In the genomic region with DNA sequence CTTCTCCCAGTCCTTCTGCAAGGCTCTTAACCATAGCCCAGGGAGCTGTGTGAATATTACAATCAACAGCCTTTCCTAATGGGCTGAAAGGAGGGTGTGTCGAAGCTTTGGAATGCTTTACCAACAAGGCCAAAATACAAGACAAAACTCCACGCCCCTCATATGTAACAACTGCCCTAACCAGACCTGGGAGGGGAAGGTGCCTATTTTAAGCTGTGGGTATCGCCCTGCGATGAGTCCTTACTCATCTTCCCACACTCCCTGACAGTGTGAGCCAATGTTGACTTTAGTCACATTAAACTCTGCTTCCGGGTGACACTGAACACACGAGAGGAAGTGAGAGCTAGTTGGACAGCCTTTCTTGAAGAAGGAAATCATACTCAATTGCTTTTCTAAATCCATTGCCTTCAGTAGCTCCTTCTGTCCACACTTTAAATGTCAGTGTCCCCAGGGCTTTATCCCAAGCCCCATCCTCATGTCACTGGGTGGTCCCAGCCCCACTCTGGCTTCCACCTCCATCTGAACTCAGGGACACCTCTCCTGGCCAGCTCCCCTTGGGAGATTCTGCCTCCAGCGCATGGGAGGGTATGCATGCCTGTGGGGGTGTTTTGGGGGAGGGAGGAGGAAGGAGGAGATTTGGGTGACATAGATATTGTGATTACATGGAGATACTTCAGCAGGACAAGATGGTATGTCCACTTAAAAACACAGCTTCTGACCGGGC, we compare ENCODE assay signal across 1 cellular context.
TF ChIP-seq lines count a peak whose summit lies in the region.

No MANE protein-coding gene starts in this region.

TF ChIP-seq in HepG2, 621 proteins besides CTCF, POLR2A, EP300 and RAD21 (continued from another document and continues in another):
- TF ChIP-seq LBX2 (CRISPR knock-in tag; IDR thresholded peaks at IDR 0.05; ENCODE audit: borderline replicate concordance) (no peak), DPF2 (CRISPR knock-in tag; IDR thresholded peaks at IDR 0.05; ENCODE audit: borderline replicate concordance, low read depth) (no peak), NR2C2 (CRISPR knock-in tag; IDR thresholded peaks at IDR 0.05; ENCODE audit: borderline replicate concordance) (peak; percentile 96), SMAD3 (CRISPR knock-in tag; IDR thresholded peaks at IDR 0.05) (no peak), GABPA (IDR thresholded peaks at IDR 0.05; ENCODE audit: low read depth, low read length) (peak; percentile 50; the same call in 1 of the 2 replicates), GABPA (CRISPR knock-in tag; IDR thresholded peaks at IDR 0.05; ENCODE audit: low read depth) (peak; percentile 89), ZNF720 (CRISPR knock-in tag; IDR thresholded peaks at IDR 0.05) (no peak), CBX5 (CRISPR knock-in tag; IDR thresholded peaks at IDR 0.05; ENCODE audit: borderline replicate concordance) (peak; percentile 36; the same call in 1 of the 2 replicates), ZNF788 (CRISPR knock-in tag; IDR thresholded peaks at IDR 0.05; ENCODE audit: borderline replicate concordance) (no peak), ZNF768 (CRISPR knock-in tag; IDR thresholded peaks at IDR 0.05) (no peak), ZNF496 (CRISPR knock-in tag; IDR thresholded peaks at IDR 0.05; ENCODE audit: insufficient replicate concordance) (no peak), MATR3 (CRISPR knock-in tag; IDR thresholded peaks at IDR 0.05) (no peak), ZNF879 (CRISPR knock-in tag; IDR thresholded peaks at IDR 0.05) (no peak), ZNF609 (CRISPR knock-in tag; IDR thresholded peaks at IDR 0.05; ENCODE audit: borderline replicate concordance) (no peak), NFE2 (CRISPR knock-in tag; IDR thresholded peaks at IDR 0.05) (no peak), FUBP1 (CRISPR knock-in tag; IDR thresholded peaks at IDR 0.05; ENCODE audit: borderline replicate concordance) (no peak), ZNF33A (CRISPR knock-in tag; IDR thresholded peaks at IDR 0.05; ENCODE audit: borderline replicate concordance) (no peak), SNAI1 (CRISPR knock-in tag; IDR thresholded peaks at IDR 0.05; ENCODE audit: borderline replicate concordance) (no peak), FOSL2 (CRISPR knock-in tag; IDR thresholded peaks at IDR 0.05) (peak; percentile 47), ZNF333 (CRISPR knock-in tag; IDR thresholded peaks at IDR 0.05; ENCODE audit: borderline replicate concordance) (no peak), PRPF4 (IDR thresholded peaks at IDR 0.05; ENCODE audit: low read depth, low read length, poor library complexity, severe bottlenecking) (no peak), FOXA1 (IDR thresholded peaks at IDR 0.05) (no peak), FOXA1 (CRISPR knock-in tag; IDR thresholded peaks at IDR 0.05) (peak; percentile 83), ETV5 (CRISPR knock-in tag; IDR thresholded peaks at IDR 0.05; ENCODE audit: borderline replicate concordance) (peak; percentile 41; the same call in 1 of the 2 replicates), SMAD1 (CRISPR knock-in tag; IDR thresholded peaks at IDR 0.05; ENCODE audit: borderline replicate concordance, low read depth) (no peak), ELF3 (CRISPR knock-in tag; IDR thresholded peaks at IDR 0.05) (peak; percentile 64), ZNF256 (CRISPR knock-in tag; conservative IDR thresholded peaks at IDR 0.05) (no peak), ZNF777 (CRISPR knock-in tag; IDR thresholded peaks at IDR 0.05) (no peak), CBFB (CRISPR knock-in tag; IDR thresholded peaks at IDR 0.05) (no peak), NFE2L1 (CRISPR knock-in tag; IDR thresholded peaks at IDR 0.05; ENCODE audit: borderline replicate concordance) (no peak), ZFP36 (IDR thresholded peaks at IDR 0.05; ENCODE audit: borderline replicate concordance, low read depth, low read length, partially characterized antibody) (no peak), ZSCAN30 (CRISPR knock-in tag; IDR thresholded peaks at IDR 0.05) (no peak), KLF13 (CRISPR knock-in tag; IDR thresholded peaks at IDR 0.05) (no peak), FOXA3 (CRISPR knock-in tag; IDR thresholded peaks at IDR 0.05) (peak; percentile 83), ZNF331 (CRISPR knock-in tag; IDR thresholded peaks at IDR 0.05) (no peak), HNF4G (IDR thresholded peaks at IDR 0.05; ENCODE audit: borderline replicate concordance, low read depth, low read length) (no peak), HNF4G (CRISPR knock-in tag; IDR thresholded peaks at IDR 0.05; ENCODE audit: borderline replicate concordance, low read depth) (no peak), ZNF232 (CRISPR knock-in tag; IDR thresholded peaks at IDR 0.05; ENCODE audit: borderline replicate concordance) (no peak), TMF1 (CRISPR knock-in tag; IDR thresholded peaks at IDR 0.05; ENCODE audit: low read depth) (no peak), FOXP1 (IDR thresholded peaks at IDR 0.05) (no peak), FOXP1 (CRISPR knock-in tag; IDR thresholded peaks at IDR 0.05) (peak; percentile 25; the same call in 1 of the 2 replicates), ZSCAN20 (CRISPR knock-in tag; IDR thresholded peaks at IDR 0.05; ENCODE audit: borderline replicate concordance) (no peak), THYN1 (CRISPR knock-in tag; IDR thresholded peaks at IDR 0.05; ENCODE audit: borderline replicate concordance, low read depth) (no peak), CHD4 (IDR thresholded peaks at IDR 0.05; ENCODE audit: borderline replicate concordance, low read length) (no peak), U2AF1 (optimal IDR thresholded peaks at IDR 0.05; ENCODE audit: low read depth, low read length) (no peak), SRF (IDR thresholded peaks at IDR 0.05; ENCODE audit: low read depth, low read length) (no peak), ZNF296 (CRISPR knock-in tag; conservative IDR thresholded peaks at IDR 0.05) (no peak), ZNF670 (CRISPR knock-in tag; IDR thresholded peaks at IDR 0.05; ENCODE audit: borderline replicate concordance) (no peak), YEATS2 (CRISPR knock-in tag; IDR thresholded peaks at IDR 0.05; ENCODE audit: borderline replicate concordance) (no peak; the same call in 1 of the 2 replicates), RFXAP (CRISPR knock-in tag; IDR thresholded peaks at IDR 0.05; ENCODE audit: borderline replicate concordance) (no peak), HNRNPL (IDR thresholded peaks at IDR 0.05; ENCODE audit: low read depth, low read length) (no peak), RARA (CRISPR knock-in tag; IDR thresholded peaks at IDR 0.05) (no peak), GABPB1 (CRISPR knock-in tag; IDR thresholded peaks at IDR 0.05) (peak; percentile 77), HNRNPH1 (optimal IDR thresholded peaks at IDR 0.05; ENCODE audit: low read depth, low read length) (no peak), ZNF782 (CRISPR knock-in tag; IDR thresholded peaks at IDR 0.05; ENCODE audit: borderline replicate concordance) (no peak), KLF11 (CRISPR knock-in tag; IDR thresholded peaks at IDR 0.05) (no peak)
- TF ChIP-seq, protein P1, sequence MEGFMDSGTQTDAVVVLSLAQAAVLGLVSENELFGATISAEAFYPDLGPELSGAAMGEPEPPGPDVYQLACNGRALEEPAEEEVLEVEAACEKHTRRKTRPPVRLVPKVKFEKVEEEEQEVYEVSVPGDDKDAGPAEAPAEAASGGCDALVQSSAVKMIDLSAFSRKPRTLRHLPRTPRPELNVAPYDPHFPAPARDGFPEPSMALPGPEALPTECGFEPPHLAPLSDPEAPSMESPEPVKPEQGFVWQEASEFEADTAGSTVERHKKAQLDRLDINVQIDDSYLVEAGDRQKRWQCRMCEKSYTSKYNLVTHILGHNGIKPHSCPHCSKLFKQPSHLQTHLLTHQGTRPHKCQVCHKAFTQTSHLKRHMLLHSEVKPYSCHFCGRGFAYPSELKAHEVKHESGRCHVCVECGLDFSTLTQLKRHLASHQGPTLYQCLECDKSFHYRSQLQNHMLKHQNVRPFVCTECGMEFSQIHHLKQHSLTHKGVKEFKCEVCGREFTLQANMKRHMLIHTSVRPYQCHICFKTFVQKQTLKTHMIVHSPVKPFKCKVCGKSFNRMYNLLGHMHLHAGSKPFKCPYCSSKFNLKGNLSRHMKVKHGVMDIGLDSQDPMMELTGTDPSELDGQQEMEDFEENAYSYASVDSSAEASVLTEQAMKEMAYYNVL (CRISPR knock-in tag; IDR thresholded peaks at IDR 0.05; ENCODE audit: borderline replicate concordance): no peak
- TF ChIP-seq, protein P2, sequence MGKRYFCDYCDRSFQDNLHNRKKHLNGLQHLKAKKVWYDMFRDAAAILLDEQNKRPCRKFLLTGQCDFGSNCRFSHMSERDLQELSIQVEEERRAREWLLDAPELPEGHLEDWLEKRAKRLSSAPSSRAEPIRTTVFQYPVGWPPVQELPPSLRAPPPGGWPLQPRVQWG (CRISPR knock-in tag; IDR thresholded peaks at IDR 0.05; ENCODE audit: borderline replicate concordance, low read depth): no peak
- TF ChIP-seq, protein P3, sequence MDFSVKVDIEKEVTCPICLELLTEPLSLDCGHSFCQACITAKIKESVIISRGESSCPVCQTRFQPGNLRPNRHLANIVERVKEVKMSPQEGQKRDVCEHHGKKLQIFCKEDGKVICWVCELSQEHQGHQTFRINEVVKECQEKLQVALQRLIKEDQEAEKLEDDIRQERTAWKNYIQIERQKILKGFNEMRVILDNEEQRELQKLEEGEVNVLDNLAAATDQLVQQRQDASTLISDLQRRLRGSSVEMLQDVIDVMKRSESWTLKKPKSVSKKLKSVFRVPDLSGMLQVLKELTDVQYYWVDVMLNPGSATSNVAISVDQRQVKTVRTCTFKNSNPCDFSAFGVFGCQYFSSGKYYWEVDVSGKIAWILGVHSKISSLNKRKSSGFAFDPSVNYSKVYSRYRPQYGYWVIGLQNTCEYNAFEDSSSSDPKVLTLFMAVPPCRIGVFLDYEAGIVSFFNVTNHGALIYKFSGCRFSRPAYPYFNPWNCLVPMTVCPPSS (IDR thresholded peaks at IDR 0.05): no peak
- TF ChIP-seq, protein P4, sequence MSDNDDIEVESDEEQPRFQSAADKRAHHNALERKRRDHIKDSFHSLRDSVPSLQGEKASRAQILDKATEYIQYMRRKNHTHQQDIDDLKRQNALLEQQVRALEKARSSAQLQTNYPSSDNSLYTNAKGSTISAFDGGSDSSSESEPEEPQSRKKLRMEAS (IDR thresholded peaks at IDR 0.05): 0 out of 2 replicates have a peak, but pooled peaks have one; percentile 47
- TF ChIP-seq, protein P5, sequence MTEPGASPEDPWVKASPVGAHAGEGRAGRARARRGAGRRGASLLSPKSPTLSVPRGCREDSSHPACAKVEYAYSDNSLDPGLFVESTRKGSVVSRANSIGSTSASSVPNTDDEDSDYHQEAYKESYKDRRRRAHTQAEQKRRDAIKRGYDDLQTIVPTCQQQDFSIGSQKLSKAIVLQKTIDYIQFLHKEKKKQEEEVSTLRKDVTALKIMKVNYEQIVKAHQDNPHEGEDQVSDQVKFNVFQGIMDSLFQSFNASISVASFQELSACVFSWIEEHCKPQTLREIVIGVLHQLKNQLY (CRISPR knock-in tag; IDR thresholded peaks at IDR 0.05): no peak
- TF ChIP-seq, protein P6, sequence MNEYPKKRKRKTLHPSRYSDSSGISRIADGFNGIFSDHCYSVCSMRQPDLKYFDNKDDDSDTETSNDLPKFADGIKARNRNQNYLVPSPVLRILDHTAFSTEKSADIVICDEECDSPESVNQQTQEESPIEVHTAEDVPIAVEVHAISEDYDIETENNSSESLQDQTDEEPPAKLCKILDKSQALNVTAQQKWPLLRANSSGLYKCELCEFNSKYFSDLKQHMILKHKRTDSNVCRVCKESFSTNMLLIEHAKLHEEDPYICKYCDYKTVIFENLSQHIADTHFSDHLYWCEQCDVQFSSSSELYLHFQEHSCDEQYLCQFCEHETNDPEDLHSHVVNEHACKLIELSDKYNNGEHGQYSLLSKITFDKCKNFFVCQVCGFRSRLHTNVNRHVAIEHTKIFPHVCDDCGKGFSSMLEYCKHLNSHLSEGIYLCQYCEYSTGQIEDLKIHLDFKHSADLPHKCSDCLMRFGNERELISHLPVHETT (CRISPR knock-in tag; conservative IDR thresholded peaks at IDR 0.05): no peak
